13 cellular contexts compared by ENCODE assay signal in genomic region chr21:33951276-33952178, GRCh38. TPM values are rescaled to one million over a fixed set of nuclear protein-coding genes. Genes with fewer than 3 reads are reported as not detected.
DNase-seq lines count a peak whose midpoint lies in the region; ATAC-seq and FAIRE-seq lines count a peak whose summit lies in the region.
"Had no signal": no experiment of that assay in that cellular context is flagged by ENCODE, and none has a peak within 500 bp of the region (broad histone marks: within the 10 kb centered on the region; RNA-seq: fewer than 3 reads in every experiment).

No MANE protein-coding gene starts in this region.

- 83 to 87% methylated on average over 8 of the region's 8 CpGs for WGBS in esophagus, 2 donors

- H3K27ac Mint-ChIP-seq in T-helper 17 cell: peak overlapping the region; percentile 98
- H3K27ac Mint-ChIP-seq: progenitor cell of endocrine pancreas had no signal

- peaks cover 51% of the 10 kb centered on the region for H3K4me1 Mint-ChIP-seq in T-helper 17 cell

- H3K9me3 ChIP-seq in T-helper 17 cell (ENCODE audit: control insufficient read depth, low read length, poor library complexity, severe bottlenecking) (no peaks in the 10 kb centered on the region), esophagus (ENCODE audit: control insufficient read depth in 2 of 2, insufficient read depth in 1 of 2, low read depth in 1 of 2, low read length in 1 of 2) (no peaks in the 10 kb centered on the region), skeletal muscle tissue (ENCODE audit: control insufficient read depth in 3 of 3, low read length in 3 of 3) (no peaks in the 10 kb centered on the region)
- H3K9me3 ChIP-seq: SK-N-SH had no signal

- peak; percentile 54 for FAIRE-seq in GM18507 (lab: Jason Lieb, UNC)
- FAIRE-seq: HTR-8/SVneo, islet of Langerhans had no signal

- ATAC-seq in T-helper 17 cell (no peak), GM19035 (IDR thresholded peaks at IDR 0.05; ENCODE audit: unreplicated experiment) (no peak), HG03460 (IDR thresholded peaks at IDR 0.05; ENCODE audit: unreplicated experiment) (no peak), HG02852 (IDR thresholded peaks at IDR 0.05; ENCODE audit: unreplicated experiment) (no peak)

- peak overlapping the region; percentile 73 for H3K4me3 Mint-ChIP-seq in T-helper 17 cell

- H3K36me3 ChIP-seq in esophagus (ENCODE audit: control insufficient read depth in 2 of 2, insufficient read depth in 2 of 2, low read length in 1 of 2) (no peaks in the 10 kb centered on the region), skeletal muscle tissue (ENCODE audit: control insufficient read depth in 3 of 3, insufficient read depth in 3 of 3, low read length in 3 of 3) (no peaks in the 10 kb centered on the region)

- H3K4me3 ChIP-seq in esophagus (ENCODE audit: low read depth in 1 of 2, low read length in 2 of 2): no peak overlapping the region
- no peak overlapping the region for H3K4me3 ChIP-seq in skeletal muscle tissue (ENCODE audit: low read length in 3 of 3)

- H3K9ac ChIP-seq in skeletal muscle tissue (ENCODE audit: low read depth in 1 of 3, low read length in 3 of 3): no peak overlapping the region
- H3K9ac ChIP-seq: SK-N-SH had no signal

- DNase-seq in GM18507 (ENCODE audit: extremely low spot score, insufficient read length, low read depth) (no peak), T-helper 17 cell (no peak), NCI-H146 (lab: John Stamatoyannopoulos, UW) (no peak)
- DNase-seq: NCI-H2171 treated with DMSO at 0.1 percent for 48 hours, SK-N-SH had no signal

- H3K27me3 Mint-ChIP-seq in T-helper 17 cell: no peaks in the 10 kb centered on the region
- H3K27me3 Mint-ChIP-seq: progenitor cell of endocrine pancreas had no signal

- peak overlapping the region; percentile 9 for H3K27ac ChIP-seq in esophagus (ENCODE audit: low read depth in 2 of 2, low read length in 1 of 2)
- H3K27ac ChIP-seq in skeletal muscle tissue (ENCODE audit: low read depth, low read length): peak overlapping the region; percentile 58

- no peaks in the 10 kb centered on the region for H3K36me3 Mint-ChIP-seq in T-helper 17 cell (ENCODE audit: low read depth)

- H3K4me1 ChIP-seq in esophagus (ENCODE audit: control insufficient read depth in 2 of 2, insufficient read depth in 2 of 2, low read length in 1 of 2) (peaks cover 5 to 6% of the 10 kb centered on the region in 2 donors), skeletal muscle tissue (ENCODE audit: control insufficient read depth in 3 of 3, insufficient read depth in 3 of 3, low read length in 3 of 3) (peaks cover 17 to 31% (median 20%) of the 10 kb centered on the region in 3 donors)

- no peaks in the 10 kb centered on the region for H3K27me3 ChIP-seq in esophagus (ENCODE audit: control insufficient read depth in 1 of 2, insufficient read depth in 2 of 2, low read length in 2 of 2)
- no peaks in the 10 kb centered on the region for H3K27me3 ChIP-seq in skeletal muscle tissue (ENCODE audit: control insufficient read depth in 3 of 3, insufficient read depth in 3 of 3, low read length in 3 of 3)

RNA-seq across cellular contexts. Expression of gene ATP5PO, which starts 35.9 kb away (rescaled TPM):
- 100 to 1,000 TPM; 113 to 116 TPM for total RNA-seq in T-helper 17 cell
- polyA plus RNA-seq in esophagus: 100 to 1,000 TPM; 246 to 329 TPM
- 258 TPM for total RNA-seq in skeletal muscle tissue
